ENCODE assay signal across 26 cellular contexts in the genomic region with DNA sequence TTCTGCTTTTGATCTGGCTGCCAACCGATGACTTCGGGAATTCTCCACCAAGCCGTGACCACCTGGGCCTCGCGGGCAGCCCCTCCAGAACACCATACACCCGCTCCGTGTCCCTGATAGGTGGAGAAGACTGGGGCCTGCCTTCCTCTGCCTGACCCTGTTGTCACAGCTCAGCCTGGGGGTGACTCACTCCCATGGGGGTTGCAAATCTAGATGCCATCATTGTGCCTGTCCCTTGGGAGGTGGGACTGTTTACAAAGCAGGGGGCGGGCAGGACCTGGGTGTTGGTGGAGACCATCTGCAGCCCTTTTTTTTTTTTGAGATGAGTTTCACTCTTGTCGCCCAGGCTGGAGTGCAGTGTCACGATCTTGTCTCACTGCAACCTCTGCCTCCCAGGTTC.
"Had no signal": no experiment of that assay in that cellular context is flagged by ENCODE, and none has a peak within 500 bp of the region (broad histone marks: within the 10 kb centered on the region; RNA-seq: fewer than 3 reads in every experiment).

No MANE protein-coding gene starts in this region.

- DNase-seq: activated CD8-positive, alpha-beta memory T cell treated with anti-CD3 and anti-CD28 coated beads, Interleukin-2, amount 10 ng/mL, durations not matched to agents 7 days and 5 days; activated CD8-positive, alpha-beta T cell treated with anti-CD3 and anti-CD28 coated beads, Interleukin-2, amount 10 ng/mL, durations not matched to agents 7 days and 5 days; activated naive CD4-positive, alpha-beta T cell treated with anti-CD3 and anti-CD28 coated beads for 36 hours; activated naive CD8-positive, alpha-beta T cell treated with anti-CD3 and anti-CD28 coated beads for 36 hours; activated T-cell treated with anti-CD3 and anti-CD28 coated beads, Interleukin-2, amount 50 U/mL, for 48 hours; adrenal gland; body of pancreas; dermis blood vessel endothelial cell; effector CD4-positive, alpha-beta T cell; foreskin keratinocyte; heart right ventricle; left ventricle myocardium inferior; stimulated activated CD4-positive, alpha-beta T cell treated with anti-CD3 and anti-CD28 coated beads, Interleukin-12 subunit alpha, Interleukin-12 subunit beta, amount 100 ng/mL, for 4 hours; stimulated activated CD4-positive, alpha-beta T cell treated with anti-CD3 and anti-CD28 coated beads, Interleukin-4, amount 100 ng/mL, for 1 hour; trophoblast cell had no signal

- H3K27ac Mint-ChIP-seq: activated CD8-positive, alpha-beta memory T cell treated with anti-CD3 and anti-CD28 coated beads, Interleukin-2, amount 10 ng/mL, durations not matched to agents 7 days and 5 days; activated CD8-positive, alpha-beta T cell treated with anti-CD3 and anti-CD28 coated beads, Interleukin-2, amount 10 ng/mL, durations not matched to agents 7 days and 5 days; activated naive CD4-positive, alpha-beta T cell treated with anti-CD3 and anti-CD28 coated beads for 36 hours; activated naive CD8-positive, alpha-beta T cell treated with anti-CD3 and anti-CD28 coated beads for 36 hours; activated T-helper 2 cell treated with anti-CD3 and anti-CD28 coated beads, Interferon-gamma antibody, Interleukin-2, Interleukin-4, amounts not matched to agents 10 μg/mL and 5 μg/mL and 100 μg/mL, durations not matched to agents 14 hours and 24 hours and 36 hours; nephron; progenitor cell of endocrine pancreas had no signal

- H3K27me3 ChIP-seq: adrenal gland, body of pancreas, esophagus muscularis mucosa, heart right ventricle had no signal

- H3K27me3 Mint-ChIP-seq: activated naive CD8-positive, alpha-beta T cell treated with anti-CD3 and anti-CD28 coated beads for 36 hours; stimulated activated naive CD8-positive, alpha-beta T cell treated with anti-CD3 and anti-CD28 coated beads, Interleukin-15, Interleukin-2, amounts not matched to agents 100 ng/mL and 50 ng/mL, for 24 hours had no signal

- H3K9me3 ChIP-seq: adrenal gland, body of pancreas, esophagus muscularis mucosa, heart right ventricle, left ventricle myocardium inferior, thoracic aorta had no signal

- H3K9me3 Mint-ChIP-seq: activated naive CD4-positive, alpha-beta T cell treated with anti-CD3 and anti-CD28 coated beads for 36 hours; activated naive CD8-positive, alpha-beta T cell treated with anti-CD3 and anti-CD28 coated beads for 36 hours; activated T-helper 2 cell treated with anti-CD3 and anti-CD28 coated beads, Interferon-gamma antibody, Interleukin-2, Interleukin-4, amounts not matched to agents 10 μg/mL and 5 μg/mL and 100 μg/mL, durations not matched to agents 14 hours and 24 hours and 36 hours; nephron; stimulated activated naive CD8-positive, alpha-beta T cell treated with anti-CD3 and anti-CD28 coated beads, Interleukin-15, Interleukin-2, amounts not matched to agents 100 ng/mL and 50 ng/mL, for 24 hours had no signal

- H3K27ac ChIP-seq: adrenal gland, body of pancreas, esophagus muscularis mucosa, foreskin keratinocyte, heart right ventricle, left ventricle myocardium inferior, skin epidermis, thoracic aorta had no signal

- H3K4me3 ChIP-seq: adrenal gland, body of pancreas, esophagus muscularis mucosa, heart right ventricle, left ventricle myocardium inferior, skin epidermis, thoracic aorta had no signal

- H3K4me1 Mint-ChIP-seq: activated CD8-positive, alpha-beta memory T cell treated with anti-CD3 and anti-CD28 coated beads, Interleukin-2, amount 10 ng/mL, durations not matched to agents 7 days and 5 days; activated naive CD8-positive, alpha-beta T cell treated with anti-CD3 and anti-CD28 coated beads for 36 hours had no signal

- H3K4me3 Mint-ChIP-seq: activated CD8-positive, alpha-beta memory T cell treated with anti-CD3 and anti-CD28 coated beads, Interleukin-2, amount 10 ng/mL, durations not matched to agents 7 days and 5 days; activated CD8-positive, alpha-beta T cell treated with anti-CD3 and anti-CD28 coated beads, Interleukin-2, amount 10 ng/mL, durations not matched to agents 7 days and 5 days; activated naive CD4-positive, alpha-beta T cell treated with anti-CD3 and anti-CD28 coated beads for 36 hours; activated naive CD8-positive, alpha-beta T cell treated with anti-CD3 and anti-CD28 coated beads for 36 hours; nephron; stimulated activated naive CD8-positive, alpha-beta T cell treated with anti-CD3 and anti-CD28 coated beads, Interleukin-15, Interleukin-2, amounts not matched to agents 100 ng/mL and 50 ng/mL, for 24 hours had no signal

- H3K36me3 ChIP-seq: adrenal gland, esophagus muscularis mucosa, heart right ventricle, left ventricle myocardium inferior, thoracic aorta had no signal

- FAIRE-seq: colon, islet of Langerhans, urothelium cell line had no signal

- H3K4me1 ChIP-seq: adrenal gland, body of pancreas, esophagus muscularis mucosa, foreskin keratinocyte, heart right ventricle, left ventricle myocardium inferior had no signal

- H3K36me3 Mint-ChIP-seq: activated CD8-positive, alpha-beta memory T cell treated with anti-CD3 and anti-CD28 coated beads, Interleukin-2, amount 10 ng/mL, durations not matched to agents 7 days and 5 days; activated naive CD8-positive, alpha-beta T cell treated with anti-CD3 and anti-CD28 coated beads for 36 hours had no signal

- ATAC-seq: activated CD8-positive, alpha-beta memory T cell treated with anti-CD3 and anti-CD28 coated beads, Interleukin-2, amount 10 ng/mL, durations not matched to agents 7 days and 5 days; activated CD8-positive, alpha-beta T cell treated with anti-CD3 and anti-CD28 coated beads, Interleukin-2, amount 10 ng/mL, durations not matched to agents 7 days and 5 days; body of pancreas; foreskin keratinocyte; heart right ventricle; sciatic nerve had no signal
